ENCODE assay signal across 8 cellular contexts in the genomic region with DNA sequence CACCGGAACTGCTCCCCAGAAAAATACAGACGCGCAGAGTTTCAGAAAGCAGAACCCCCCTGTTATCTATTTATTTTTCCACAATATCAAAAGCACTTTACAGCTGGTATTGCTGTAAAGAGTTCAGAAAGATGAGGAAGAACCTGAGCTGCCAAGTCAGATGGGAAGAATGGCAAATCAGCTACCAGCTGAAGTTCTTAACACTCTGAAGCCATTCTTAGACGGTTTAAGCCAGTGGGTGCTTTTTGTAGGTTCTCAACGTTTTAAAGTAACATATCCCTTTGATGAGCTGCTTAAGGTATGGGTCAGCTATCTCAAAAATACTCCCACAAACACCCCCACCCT. TPM values are rescaled to one million over a fixed set of nuclear protein-coding genes. Genes with fewer than 3 reads are reported as not detected.
DNase-seq lines count a peak whose midpoint lies in the region; ATAC-seq and TF ChIP-seq lines count a peak whose summit lies in the region.

No MANE protein-coding gene starts in this region.

- peak overlapping the region; percentile 89 for H3K4me2 ChIP-seq in PC-9

- H3K27me3 Mint-ChIP-seq in T-helper 2 cell treated with Interferon-gamma antibody and Interleukin-4, amounts not matched to agents 5 μg/mL and 100 μg/mL, for 36 hours (ENCODE audit: low read depth), result no peaks in the 10 kb centered on the region

- H3K9me3 Mint-ChIP-seq in T-helper 2 cell treated with Interferon-gamma antibody and Interleukin-4, amounts not matched to agents 5 μg/mL and 100 μg/mL, for 36 hours, result no peaks in the 10 kb centered on the region

- H3K4me1 ChIP-seq in PC-9 (replicated peaks; ENCODE audit: insufficient read depth) (peaks cover 43% of the 10 kb centered on the region), endocrine pancreas (ENCODE audit: control insufficient read depth, insufficient read depth, low read length) (no peaks in the 10 kb centered on the region)

- peak overlapping the region; percentile 80 for H3K4me3 Mint-ChIP-seq in T-helper 2 cell treated with Interferon-gamma antibody and Interleukin-4, amounts not matched to agents 5 μg/mL and 100 μg/mL, for 36 hours

- DNase-seq in T-helper 2 cell treated with Interferon-gamma antibody and Interleukin-4, amounts not matched to agents 5 μg/mL and 100 μg/mL, for 36 hours (ENCODE audit: low spot score), result no peak
- no peak for DNase-seq in T-helper 2 cell
- no peak for DNase-seq in PC-9
- no peak for DNase-seq in omental fat pad (ENCODE audit: low spot score)
- no peak for DNase-seq in foreskin melanocyte

- peak overlapping the region; percentile 33; the same call in 1 of the 2 replicates for H3K27ac ChIP-seq in PC-9

- peaks cover 31% of the 10 kb centered on the region for H3K4me1 Mint-ChIP-seq in T-helper 2 cell treated with Interferon-gamma antibody and Interleukin-4, amounts not matched to agents 5 μg/mL and 100 μg/mL, for 36 hours (ENCODE audit: low read depth)

- peak overlapping the region; percentile 69 for H3K4me3 ChIP-seq in PC-9
- H3K4me3 ChIP-seq in endocrine pancreas (ENCODE audit: control insufficient read depth, insufficient read depth, low read length), result peak overlapping the region; percentile 28

- H3K36me3 Mint-ChIP-seq in T-helper 2 cell treated with Interferon-gamma antibody and Interleukin-4, amounts not matched to agents 5 μg/mL and 100 μg/mL, for 36 hours (ENCODE audit: low read depth), result peaks cover 20% of the 10 kb centered on the region

- POLR2A ChIA-PET in PC-9 (lab: Charles Lee; ENCODE audit: unreplicated experiment), result interaction anchor here (0.6 to 0.9 kb wide), 2 partner anchors 35 to 852 kb away, joined by 4 to 8 read pairs; a partner anchor contains a TSS

- no peaks in the 10 kb centered on the region for H3K9me2 ChIP-seq in PC-9 (ENCODE audit: insufficient read depth)

- TSS peak; percentile 60 for BruUV-seq in PC-9 (replicated peaks; lab: Mats Ljungman, UMichigan)

- H3K27me3 ChIP-seq in PC-9 (ENCODE audit: insufficient read depth, low read depth), result no peaks in the 10 kb centered on the region
- no peaks in the 10 kb centered on the region for H3K27me3 ChIP-seq in endocrine pancreas (ENCODE audit: control insufficient read depth, insufficient read depth, low read length)

- H3K27ac Mint-ChIP-seq in T-helper 2 cell treated with Interferon-gamma antibody and Interleukin-4, amounts not matched to agents 5 μg/mL and 100 μg/mL, for 36 hours, result peak overlapping the region; percentile 81

- intact Hi-C loops in PC-9 (cut with micrococcal nuclease; ENCODE audit: unreplicated experiment), result loop anchor here (1.0 to 5.0 kb wide), 2 partner anchors 37 to 49 kb away; a partner anchor contains a TSS

- no peak for TF ChIP-seq CTCF in PC-9 (conservative IDR thresholded peaks at IDR 0.05)
- TF ChIP-seq CTCF in omental fat pad (IDR thresholded peaks at IDR 0.05), result no peak

- peaks cover 42% of the 10 kb centered on the region for H3K79me2 ChIP-seq in PC-9 (ENCODE audit: low read depth)

- H3K9me3 ChIP-seq in PC-9 (ENCODE audit: insufficient read depth, low read depth), result no peaks in the 10 kb centered on the region
- no peaks in the 10 kb centered on the region for H3K9me3 ChIP-seq in endocrine pancreas (ENCODE audit: control insufficient read depth, low read length)

- H3K36me3 ChIP-seq in PC-9 (ENCODE audit: low read depth) (0 out of 2 replicates have a peak, but pooled peaks cover 4% of the 10 kb centered on the region), endocrine pancreas (ENCODE audit: control insufficient read depth, insufficient read depth, low read length) (no peaks in the 10 kb centered on the region)

- peak; percentile 5 for ATAC-seq in omental fat pad (ENCODE audit: low FRiP score)
- no peak for ATAC-seq in GM21367 (IDR thresholded peaks at IDR 0.05; ENCODE audit: unreplicated experiment)
- no peak for ATAC-seq in GM18517 (IDR thresholded peaks at IDR 0.05; ENCODE audit: unreplicated experiment)

- H4K20me1 ChIP-seq in PC-9 (ENCODE audit: insufficient read depth), result peaks cover 34% of the 10 kb centered on the region

- peak overlapping the region; percentile 87 for H2AFZ ChIP-seq in PC-9

- CTCF ChIA-PET in PC-9 (lab: Charles Lee), result interaction anchor here (0.9 kb wide), 1 partner anchor 30 kb away, joined by 3 read pairs; no protein-coding TSS in a partner anchor

- peaks cover 40% of the 10 kb centered on the region for H3F3A ChIP-seq in PC-9 (ENCODE audit: insufficient read depth, low read depth)

- no peak overlapping the region for H3K9ac ChIP-seq in endocrine pancreas (ENCODE audit: control insufficient read depth, insufficient read depth, low read length)

RNA-seq across cellular contexts. Expression of a gene that starts 0.7 kb away (rescaled TPM):
- total RNA-seq in PC-9 (2021) (76.9 and 80.0 TPM in 2 replicates), omental fat pad (10 to 100 TPM; 31.1 to 56.6 (median 46.7) TPM)

RNA-seq across cellular contexts. Expression of a gene that starts 35.8 kb away (rescaled TPM):
- 498 and 524 TPM in 2 replicates for total RNA-seq in PC-9 (2021)
- 100 to 1,000 TPM; 304 to 609 (median 443) TPM for total RNA-seq in omental fat pad

RNA-seq across cellular contexts. Expression of a gene that starts 48.7 kb away (rescaled TPM):
- total RNA-seq in PC-9 (2021) (31.6 and 36.9 TPM in 2 replicates), omental fat pad (1 to 10 TPM in 1 of 4 donors, under 1 TPM in 3; 0.38 to 1.6 (median 0.61) TPM)

Comparison
In these comparisons a context has a peak if more than half of its experiments do, and no peak if none do; other contexts are left out.
1. RNA of a gene that starts 48.7 kb away (total RNA-seq): 31.6 to 36.9 TPM in PC-9; 0.38 to 1.6 TPM in omental fat pad; every median in the first group is over 10 times any median in the second.